8 cellular contexts compared by ENCODE assay signal in genomic region chr10:116444527-116445142, GRCh38. TPM values are rescaled to one million over a fixed set of nuclear protein-coding genes. Genes with fewer than 3 reads are reported as not detected.
DNase-seq lines count a peak whose midpoint lies in the region; ATAC-seq and TF ChIP-seq lines count a peak whose summit lies in the region.

No MANE protein-coding gene starts in this region.

- peak; percentile 41 to 78 for TF ChIP-seq CTCF in right atrium auricular region (IDR thresholded peaks at IDR 0.05)

- CTCF ChIA-PET in naive thymus-derived CD4-positive, alpha-beta T cell (lab: Charles Lee) = no interaction called here

- no peaks in the 10 kb centered on the region for H3K36me3 Mint-ChIP-seq in naive thymus-derived CD4-positive, alpha-beta T cell
- no peaks in the 10 kb centered on the region for H3K36me3 Mint-ChIP-seq in T-helper 17 cell (ENCODE audit: low read depth)

- peaks cover 0 to 11% (median 6%) of the 10 kb centered on the region in 5 donors for H3K27me3 Mint-ChIP-seq in naive thymus-derived CD4-positive, alpha-beta T cell
- H3K27me3 Mint-ChIP-seq in T-helper 17 cell = no peaks in the 10 kb centered on the region

- no peaks in the 10 kb centered on the region for H3K27me3 ChIP-seq in right atrium auricular region
- H3K27me3 ChIP-seq in naive thymus-derived CD4-positive, alpha-beta T cell (ENCODE audit: control insufficient read depth in 2 of 2, insufficient read depth in 2 of 2, low read length in 2 of 2) = no peaks in the 10 kb centered on the region

- H3K9me3 Mint-ChIP-seq in naive thymus-derived CD4-positive, alpha-beta T cell = peaks cover 0 to 4% (median 0%) of the 10 kb centered on the region in 11 donors

- no peaks in the 10 kb centered on the region for H3K9me3 ChIP-seq in right atrium auricular region
- H3K9me3 ChIP-seq in naive thymus-derived CD4-positive, alpha-beta T cell (ENCODE audit: control insufficient read depth in 2 of 3, low read length in 3 of 3) = no peaks in the 10 kb centered on the region
- no peaks in the 10 kb centered on the region for H3K9me3 ChIP-seq in T-helper 17 cell (ENCODE audit: control insufficient read depth, low read length, poor library complexity, severe bottlenecking)

- DNase-seq in right atrium auricular region (ENCODE audit: low spot score) (no peak), Right ventricle myocardium inferior (ENCODE audit: missing footprints) (no peak), LoVo (ENCODE audit: low spot score) (peak; percentile 47), cerebellar cortex (ENCODE audit: low spot score) (peak; percentile 19), T-helper 17 cell (no peak)
- DNase-seq in naive thymus-derived CD4-positive, alpha-beta T cell = peak in 2 of 9 donors; percentile 0 to 2
- DNase-seq in effector CD4-positive, alpha-beta T cell = no peak

- H3K4me1 Mint-ChIP-seq in naive thymus-derived CD4-positive, alpha-beta T cell = no peaks in the 10 kb centered on the region
- H3K4me1 Mint-ChIP-seq in T-helper 17 cell = no peaks in the 10 kb centered on the region

- H3K27ac Mint-ChIP-seq in naive thymus-derived CD4-positive, alpha-beta T cell = no peak overlapping the region
- H3K27ac Mint-ChIP-seq in T-helper 17 cell = no peak overlapping the region

- no peaks in the 10 kb centered on the region for H3K36me3 ChIP-seq in right atrium auricular region
- no peaks in the 10 kb centered on the region for H3K36me3 ChIP-seq in naive thymus-derived CD4-positive, alpha-beta T cell (ENCODE audit: control insufficient read depth in 2 of 3, insufficient read depth in 3 of 3, low read length in 3 of 3)

- no peaks in the 10 kb centered on the region for H3K4me1 ChIP-seq in right atrium auricular region
- H3K4me1 ChIP-seq in naive thymus-derived CD4-positive, alpha-beta T cell (ENCODE audit: control insufficient read depth in 2 of 2, insufficient read depth in 2 of 2, low read length in 2 of 2) = no peaks in the 10 kb centered on the region

- POLR2A ChIA-PET in naive thymus-derived CD4-positive, alpha-beta T cell (lab: Charles Lee) = no interaction called here

- intact Hi-C loops in Right ventricle myocardium inferior (cut with DNase I) = no loop called here
- intact Hi-C loops in naive thymus-derived CD4-positive, alpha-beta T cell (cut with micrococcal nuclease) = loop anchor here in 1 of 2 donors (5.0 kb wide), 1 partner anchor 343 kb away; no protein-coding TSS in a partner anchor

- no peak overlapping the region for H3K4me3 Mint-ChIP-seq in naive thymus-derived CD4-positive, alpha-beta T cell
- no peak overlapping the region for H3K4me3 Mint-ChIP-seq in T-helper 17 cell

- H3K4me3 ChIP-seq in right atrium auricular region = no peak overlapping the region
- no peak overlapping the region for H3K4me3 ChIP-seq in naive thymus-derived CD4-positive, alpha-beta T cell (ENCODE audit: low read length)

- ATAC-seq in Right ventricle myocardium inferior (no peak), GM21717 (IDR thresholded peaks at IDR 0.05; ENCODE audit: unreplicated experiment) (peak; percentile 85), T-helper 17 cell (no peak)
- peak; percentile 54 for ATAC-seq in naive thymus-derived CD4-positive, alpha-beta T cell

- no peak overlapping the region for H3K27ac ChIP-seq in right atrium auricular region
- no peak overlapping the region for H3K27ac ChIP-seq in naive thymus-derived CD4-positive, alpha-beta T cell (ENCODE audit: low read depth, low read length)

RNA-seq across cellular contexts. Expression of gene PNLIPRP3, which starts 17.0 kb away (rescaled TPM):
- total RNA-seq in right atrium auricular region (not detected), Right ventricle myocardium inferior (not detected), T-helper 17 cell (not detected)
- not detected for total RNA-seq in naive thymus-derived CD4-positive, alpha-beta T cell
- not detected for polyA plus RNA-seq in naive thymus-derived CD4-positive, alpha-beta T cell

Comparison
In these comparisons a context has a peak if more than half of its experiments do, and no peak if none do; other contexts are left out.
1. DNase-seq: peak in LoVo (single experiment) and cerebellar cortex (single experiment); none in right atrium auricular region (single experiment), Right ventricle myocardium inferior (single experiment), effector CD4-positive, alpha-beta T cell (single experiment) and T-helper 17 cell (0 of 3).
2. ATAC-seq: peak in GM21717 (single experiment) and naive thymus-derived CD4-positive, alpha-beta T cell (single experiment); none in Right ventricle myocardium inferior (single experiment) and T-helper 17 cell (single experiment).